In the genomic region with DNA sequence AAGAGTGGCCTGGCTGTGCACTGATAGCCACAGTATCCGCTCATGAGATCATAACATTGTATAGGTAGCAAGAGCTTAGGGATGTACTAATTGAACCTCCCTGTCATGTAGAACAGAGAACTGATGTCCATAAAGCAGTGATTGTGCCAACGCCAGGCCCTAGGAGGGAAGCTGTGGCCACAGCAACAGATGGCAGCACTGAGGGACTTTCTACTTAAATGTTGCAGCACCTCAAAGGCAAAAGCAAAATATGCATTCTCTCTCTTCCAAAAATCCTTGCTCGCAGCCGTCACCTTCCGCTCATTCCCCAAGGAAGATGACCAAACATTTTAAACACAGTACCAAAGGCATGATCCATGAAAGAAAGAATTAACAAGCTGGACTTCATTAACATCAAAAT, we compare ENCODE assay signal across 13 cellular contexts. TPM values are rescaled to one million over a fixed set of nuclear protein-coding genes. Genes with fewer than 3 reads are reported as not detected.
A peak's percentile ranks its signal among the peaks of the same experiment; 100 is the strongest.
DNase-seq lines count a peak whose midpoint lies in the region; ATAC-seq and TF ChIP-seq lines count a peak whose summit lies in the region.
"Had no signal": no experiment of that assay in that cellular context is flagged by ENCODE, and none has a peak within 500 bp of the region (broad histone marks: within the 10 kb centered on the region; RNA-seq: fewer than 3 reads in every experiment).

No MANE protein-coding gene starts in this region.

- CTCF ChIA-PET in SK-N-SH (lab: Yijun Ruan, JAX) = interaction anchor here (0.8 to 1.0 kb wide), 3 partner anchors 16 to 137 kb away, joined by 3 to 6 read pairs (median 3); no protein-coding TSS in a partner anchor

- no peak overlapping the region for H3K27ac Mint-ChIP-seq in natural killer cell treated with Interleukin-12 subunit alpha and Interleukin-12 subunit beta and Interleukin-15 and Interleukin-18, amount 100 ng/mL, for 72 hours
- H3K27ac Mint-ChIP-seq: activated T-cell treated with anti-CD3 and anti-CD28 coated beads, Interleukin-2, amount 50 U/mL, for 24 hours had no signal

- H3K4me3 ChIP-seq in SK-N-SH (ENCODE audit: low read depth in 2 of 2, low read length in 1 of 2) = no peak overlapping the region
- H3K4me3 ChIP-seq in fibroblast of villous mesenchyme (ENCODE audit: low read depth, low read length) = no peak overlapping the region
- H3K4me3 ChIP-seq in sigmoid colon = no peak overlapping the region
- no peak overlapping the region for H3K4me3 ChIP-seq in HAP-1
- H3K4me3 ChIP-seq: PC-9 had no signal

- peak; percentile 20 for DNase-seq in ELR (ENCODE audit: low read depth)
- no peak for DNase-seq in SK-N-SH
- no peak for DNase-seq in fibroblast of villous mesenchyme (ENCODE audit: low read depth)
- DNase-seq in sigmoid colon = peak; percentile 65
- DNase-seq in HAP-1 (ENCODE audit: low spot score in 2 of 2) = no peak
- DNase-seq in 8988T = no peak
- no peak for DNase-seq in natural killer cell treated with Interleukin-12 subunit alpha and Interleukin-12 subunit beta and Interleukin-15 and Interleukin-18, amount 100 ng/mL, for 72 hours (ENCODE audit: low spot score)
- DNase-seq in NCI-H1694 treated with DMSO at 0.1 percent for 48 hours (lab: John Stamatoyannopoulos, UW) = no peak
- DNase-seq: activated T-cell treated with anti-CD3 and anti-CD28 coated beads, Interleukin-2, amount 50 U/mL, for 24 hours; NCI-H2081 treated with DMSO at 0.1 percent for 48 hours; occipital lobe; PC-9; stimulated activated CD4-positive, alpha-beta T cell treated with anti-CD3 and anti-CD28 coated beads, Interleukin-4, amount 100 ng/mL, for 24 hours had no signal

- no peaks in the 10 kb centered on the region for H3K9me2 ChIP-seq in SK-N-SH

- H3K4me3 Mint-ChIP-seq in natural killer cell treated with Interleukin-12 subunit alpha and Interleukin-12 subunit beta and Interleukin-15 and Interleukin-18, amount 100 ng/mL, for 72 hours = no peak overlapping the region
- H3K4me3 Mint-ChIP-seq: activated T-cell treated with anti-CD3 and anti-CD28 coated beads, Interleukin-2, amount 50 U/mL, for 24 hours had no signal

- no peak overlapping the region for H3K9ac ChIP-seq in SK-N-SH

- H3K4me1 ChIP-seq in SK-N-SH (ENCODE audit: control insufficient read depth in 1 of 2, insufficient read depth in 2 of 2, low read depth in 1 of 2, low read length in 1 of 2) (peaks cover 0 to 17% of the 10 kb centered on the region in 2 experiments; a peak in 2 of 4 replicates), sigmoid colon (peaks cover 0 to 91% (median 81%) of the 10 kb centered on the region in 4 donors), HAP-1 (no peaks in the 10 kb centered on the region)

- H3K79me2 ChIP-seq in SK-N-SH (ENCODE audit: insufficient read depth) = peaks cover 100% of the 10 kb centered on the region

- WGBS in SK-N-SH (ENCODE audit: low lambda C conversion rate) = 100% methylated on average over 5 of the region's 5 CpGs
- 71 to 80% methylated on average over 5 of the region's 5 CpGs for WGBS in sigmoid colon, 2 donors

- no peak for TF ChIP-seq POLR2A in sigmoid colon (IDR thresholded peaks at IDR 0.05)

- in situ Hi-C loops in HAP-1 (cut with MboI; ENCODE audit: low sequenced_read_pairs) = no loop called here

- peaks cover 43% of the 10 kb centered on the region; the same call in 1 of the 2 replicates for H4K20me1 ChIP-seq in SK-N-SH (ENCODE audit: insufficient read depth)

- H2AFZ ChIP-seq in SK-N-SH (ENCODE audit: low read depth) = no peak overlapping the region
- H2AFZ ChIP-seq: PC-9 had no signal

- H3K4me2 ChIP-seq in SK-N-SH = no peak overlapping the region
- H3K4me2 ChIP-seq: PC-9 had no signal

- peak; percentile 38 for TF ChIP-seq CTCF in SK-N-SH (IDR thresholded peaks at IDR 0.05)
- TF ChIP-seq CTCF in fibroblast of villous mesenchyme (IDR thresholded peaks at IDR 0.05; ENCODE audit: insufficient read depth, low read depth, low read length) = peak; percentile 34
- TF ChIP-seq CTCF in sigmoid colon (IDR thresholded peaks at IDR 0.05) = peak in 2 of 4 experiments; percentile 17 to 25

- H3K36me3 Mint-ChIP-seq in natural killer cell treated with Interleukin-12 subunit alpha and Interleukin-12 subunit beta and Interleukin-15 and Interleukin-18, amount 100 ng/mL, for 72 hours = no peaks in the 10 kb centered on the region

- POLR2A ChIA-PET in SK-N-SH (lab: Yijun Ruan, JAX) = no interaction called here

- peaks cover 0 to 9% of the 10 kb centered on the region in 2 experiments for H3K36me3 ChIP-seq in SK-N-SH (replicated peaks in 1 of 2; ENCODE audit: control insufficient read depth in 1 of 2, insufficient read depth in 2 of 2, low read length in 1 of 2)
- peaks cover 0 to 9% (median 0%) of the 10 kb centered on the region in 4 donors for H3K36me3 ChIP-seq in sigmoid colon
- no peaks in the 10 kb centered on the region for H3K36me3 ChIP-seq in HAP-1 (replicated peaks)

- H3K27ac ChIP-seq in SK-N-SH (ENCODE audit: low read depth in 2 of 2, low read length in 1 of 2) (no peak overlapping the region), sigmoid colon (peak overlapping the region; percentile 54 to 100 (median 82))
- H3K27ac ChIP-seq: PC-9 had no signal

- TF ChIP-seq RAD21 in SK-N-SH (IDR thresholded peaks at IDR 0.05; ENCODE audit: low read length) = peak; percentile 30

- ATAC-seq in natural killer cell treated with Interleukin-12 subunit alpha and Interleukin-12 subunit beta and Interleukin-15 and Interleukin-18, amount 100 ng/mL, for 72 hours = no peak

- TF ChIP-seq EP300 in SK-N-SH (IDR thresholded peaks at IDR 0.05; ENCODE audit: borderline replicate concordance in 1 of 2, low read depth in 1 of 2, low read length in 1 of 2) (no peak), sigmoid colon (IDR thresholded peaks at IDR 0.05) (no peak)

- no peaks in the 10 kb centered on the region for H3K4me1 Mint-ChIP-seq in natural killer cell treated with Interleukin-12 subunit alpha and Interleukin-12 subunit beta and Interleukin-15 and Interleukin-18, amount 100 ng/mL, for 72 hours (ENCODE audit: low read depth in 2 of 2)

- no peaks in the 10 kb centered on the region for H3K27me3 ChIP-seq in SK-N-SH (ENCODE audit: insufficient read depth)
- H3K27me3 ChIP-seq in sigmoid colon = no peaks in the 10 kb centered on the region
- H3K27me3 ChIP-seq in HAP-1 (ENCODE audit: low read depth) = no peaks in the 10 kb centered on the region

- H3K27me3 Mint-ChIP-seq in natural killer cell treated with Interleukin-12 subunit alpha and Interleukin-12 subunit beta and Interleukin-15 and Interleukin-18, amount 100 ng/mL, for 72 hours = peaks cover 11 to 28% of the 10 kb centered on the region in 2 donors

- intact Hi-C loops in sigmoid colon (cut with DNase I) = no loop called here

- no peaks in the 10 kb centered on the region for H3K9me3 Mint-ChIP-seq in natural killer cell treated with Interleukin-12 subunit alpha and Interleukin-12 subunit beta and Interleukin-15 and Interleukin-18, amount 100 ng/mL, for 72 hours
- H3K9me3 Mint-ChIP-seq: activated T-cell treated with anti-CD3 and anti-CD28 coated beads, Interleukin-2, amount 50 U/mL, for 24 hours had no signal

- H3K9me3 ChIP-seq in SK-N-SH (no peaks in the 10 kb centered on the region), sigmoid colon (no peaks in the 10 kb centered on the region), HAP-1 (no peaks in the 10 kb centered on the region)

- H3F3A ChIP-seq in SK-N-SH (replicated peaks; ENCODE audit: insufficient read depth) = no peaks in the 10 kb centered on the region

TF ChIP-seq in SK-N-SH, 30 proteins besides CTCF, POLR2A, EP300 and RAD21 (continues in another document):
- TF ChIP-seq MXI1 (IDR thresholded peaks at IDR 0.05; ENCODE audit: low read depth, low read length) (no peak), TCF12 (IDR thresholded peaks at IDR 0.05) (no peak), CHD2 (IDR thresholded peaks at IDR 0.05; ENCODE audit: low read length, partially characterized antibody) (no peak), SIN3A (IDR thresholded peaks at IDR 0.05; ENCODE audit: borderline replicate concordance, low read depth, low read length) (no peak), RCOR1 (IDR thresholded peaks at IDR 0.05; ENCODE audit: low read length) (no peak), GABPA (IDR thresholded peaks at IDR 0.05; ENCODE audit: low read depth) (no peak), JUND (IDR thresholded peaks at IDR 0.05) (no peak), YY1 (IDR thresholded peaks at IDR 0.05; ENCODE audit: low read depth) (no peak)
- TF ChIP-seq, protein P1, sequence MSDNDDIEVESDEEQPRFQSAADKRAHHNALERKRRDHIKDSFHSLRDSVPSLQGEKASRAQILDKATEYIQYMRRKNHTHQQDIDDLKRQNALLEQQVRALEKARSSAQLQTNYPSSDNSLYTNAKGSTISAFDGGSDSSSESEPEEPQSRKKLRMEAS (IDR thresholded peaks at IDR 0.05; ENCODE audit: low read depth) = no peak
- TF ChIP-seq, protein P2, sequence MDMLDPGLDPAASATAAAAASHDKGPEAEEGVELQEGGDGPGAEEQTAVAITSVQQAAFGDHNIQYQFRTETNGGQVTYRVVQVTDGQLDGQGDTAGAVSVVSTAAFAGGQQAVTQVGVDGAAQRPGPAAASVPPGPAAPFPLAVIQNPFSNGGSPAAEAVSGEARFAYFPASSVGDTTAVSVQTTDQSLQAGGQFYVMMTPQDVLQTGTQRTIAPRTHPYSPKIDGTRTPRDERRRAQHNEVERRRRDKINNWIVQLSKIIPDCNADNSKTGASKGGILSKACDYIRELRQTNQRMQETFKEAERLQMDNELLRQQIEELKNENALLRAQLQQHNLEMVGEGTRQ (IDR thresholded peaks at IDR 0.05; ENCODE audit: borderline replicate concordance, low read depth, low read length) = no peak

RNA-seq across cellular contexts. Expression of a gene that starts 32.3 kb away (rescaled TPM):
- 28.2 and 30.3 TPM in 2 replicates for polyA plus RNA-seq in SK-N-SH (2012; rRNA removed)
- polyA plus RNA-seq in SK-N-SH (2012; cell fraction: cytosol; rRNA removed) = 28.1 and 32.5 TPM in 2 replicates
- 48.2 and 61.1 TPM in 2 replicates for polyA plus RNA-seq in SK-N-SH (2012; cell fraction: nucleus; rRNA removed)
- 1,391 and 1,673 TPM in 2 replicates for total RNA-seq in fibroblast of villous mesenchyme
- total RNA-seq in sigmoid colon = 100 to 1,000 TPM; 235 to 598 (median 350) TPM
- 10 to 100 TPM in 2 of 3 donors, 1 to 10 TPM in 1; 9.2 to 60.5 (median 10.8) TPM for polyA plus RNA-seq in sigmoid colon
- not detected for total RNA-seq in natural killer cell treated with Interleukin-12 subunit alpha and Interleukin-12 subunit beta and Interleukin-15 and Interleukin-18, amount 100 ng/mL, for 72 hours

RNA-seq across cellular contexts. Expression of a gene that starts 32.4 kb away (rescaled TPM):
- 61.1 and 137 TPM in 2 replicates for polyA plus RNA-seq in SK-N-SH (2012; rRNA removed)
- 42.5 and 60.6 TPM in 2 replicates for polyA plus RNA-seq in SK-N-SH (2012; cell fraction: cytosol; rRNA removed)
- polyA plus RNA-seq in SK-N-SH (2012; cell fraction: nucleus; rRNA removed) = 103 and 166 TPM in 2 replicates
- 756 and 1,116 TPM in 2 replicates for total RNA-seq in fibroblast of villous mesenchyme
- total RNA-seq in sigmoid colon = 1,000 to 10,000 TPM in 1 of 4 donors, 100 to 1,000 TPM in 3; 306 to 1,039 (median 489) TPM
- 10 to 100 TPM; 24.0 to 83.5 (median 25.2) TPM for polyA plus RNA-seq in sigmoid colon
- total RNA-seq in natural killer cell treated with Interleukin-12 subunit alpha and Interleukin-12 subunit beta and Interleukin-15 and Interleukin-18, amount 100 ng/mL, for 72 hours = not detected

Comparison
In these comparisons a context has a peak if more than half of its experiments do, and no peak if none do; other contexts are left out.
1. DNase-seq: peak in ELR (single experiment) and sigmoid colon (single experiment); none in SK-N-SH (single experiment), fibroblast of villous mesenchyme (single experiment), HAP-1 (0 of 2), 8988T (single experiment), natural killer cell treated with Interleukin-12 subunit alpha and Interleukin-12 subunit beta and Interleukin-15 and Interleukin-18, amount 100 ng/mL, for 72 hours (single experiment) and NCI-H1694 treated with DMSO at 0.1 percent for 48 hours (single experiment).
2. H3K27ac ChIP-seq: peak in sigmoid colon (4 of 4); none in SK-N-SH (0 of 2).
3. RNA of a gene that starts 32.3 kb away (total RNA-seq): 1,391 to 1,673 TPM in fibroblast of villous mesenchyme and 235 to 598 TPM in sigmoid colon; not detected in natural killer cell treated with Interleukin-12 subunit alpha and Interleukin-12 subunit beta and Interleukin-15 and Interleukin-18, amount 100 ng/mL, for 72 hours; every median in the first group is over 100 times any median in the second.
4. RNA of a gene that starts 32.4 kb away (total RNA-seq): 756 to 1,116 TPM in fibroblast of villous mesenchyme and 306 to 1,039 TPM in sigmoid colon; not detected in natural killer cell treated with Interleukin-12 subunit alpha and Interleukin-12 subunit beta and Interleukin-15 and Interleukin-18, amount 100 ng/mL, for 72 hours; every median in the first group is over 100 times any median in the second.